ENCODE assay signal across 8 cellular contexts in genomic region chr4:36551697-36552214, GRCh38.
A peak's percentile ranks its signal among the peaks of the same experiment; 100 is the strongest.
DNase-seq lines count a peak whose midpoint lies in the region; ATAC-seq and TF ChIP-seq lines count a peak whose summit lies in the region.

No MANE protein-coding gene starts in this region.

- ATAC-seq in HG02798 (IDR thresholded peaks at IDR 0.05; ENCODE audit: poor library complexity, unreplicated experiment): peak; percentile 94
- ATAC-seq in PC-3: no peak
- peak; percentile 90 for ATAC-seq in stimulated activated effector memory CD8-positive, alpha-beta T cell treated with anti-CD3 and anti-CD28 coated beads, Interleukin-12 subunit alpha, Interleukin-12 subunit beta, amount 100 ng/mL, for 72 hours

- no peaks in the 10 kb centered on the region for H3K9me2 ChIP-seq in PC-3 (replicated peaks; ENCODE audit: low read length)

- H3F3A ChIP-seq in PC-3 (ENCODE audit: low read length, unreplicated experiment): no peaks in the 10 kb centered on the region

- H3K79me2 ChIP-seq in PC-3 (ENCODE audit: low read length): no peaks in the 10 kb centered on the region

- no TSS peak for BruUV-seq in PC-3 (replicated peaks; lab: Mats Ljungman, UMichigan)
- no TSS peak for BruUV-seq in A673 (replicated peaks; lab: Mats Ljungman, UMichigan)

- no peaks in the 10 kb centered on the region for H3K36me3 Mint-ChIP-seq in stimulated activated effector memory CD8-positive, alpha-beta T cell treated with anti-CD3 and anti-CD28 coated beads, Interleukin-12 subunit alpha, Interleukin-12 subunit beta, amount 100 ng/mL, for 72 hours
- no peaks in the 10 kb centered on the region for H3K36me3 Mint-ChIP-seq in HFFc6 (ENCODE audit: low read depth)

- H3K4me1 ChIP-seq in PC-3 (ENCODE audit: insufficient read depth, low read length) (no peaks in the 10 kb centered on the region), A673 (ENCODE audit: insufficient read depth, low read length, poor library complexity, severe bottlenecking) (no peaks in the 10 kb centered on the region)

- H3K27me3 Mint-ChIP-seq in HFFc6 (ENCODE audit: insufficient read depth): no peaks in the 10 kb centered on the region

- CTCF ChIA-PET in PC-3 (lab: Charles Lee): no interaction called here
- CTCF ChIA-PET in A673 (lab: Charles Lee): no interaction called here

- intact Hi-C loops in PC-3 (cut with micrococcal nuclease): no loop called here
- intact Hi-C loops in A673 (cut with micrococcal nuclease; ENCODE audit: unreplicated experiment): no loop called here

- H3K4me1 Mint-ChIP-seq in stimulated activated effector memory CD8-positive, alpha-beta T cell treated with anti-CD3 and anti-CD28 coated beads, Interleukin-12 subunit alpha, Interleukin-12 subunit beta, amount 100 ng/mL, for 72 hours: no peaks in the 10 kb centered on the region
- no peaks in the 10 kb centered on the region for H3K4me1 Mint-ChIP-seq in HFFc6 (ENCODE audit: low read depth)

- POLR2A ChIA-PET in PC-3 (lab: Charles Lee; ENCODE audit: unreplicated experiment): no interaction called here
- POLR2A ChIA-PET in A673 (lab: Charles Lee; ENCODE audit: low non-redundant PET): no interaction called here

- no peak overlapping the region for H3K4me2 ChIP-seq in PC-3 (ENCODE audit: low read length)

- no peak overlapping the region for H3K27ac ChIP-seq in PC-3 (ENCODE audit: low read length)
- no peak overlapping the region for H3K27ac ChIP-seq in A673 (ENCODE audit: low read depth, low read length, poor library complexity, severe bottlenecking)

- H2AFZ ChIP-seq in PC-3 (ENCODE audit: low read length): no peak overlapping the region

- no peak overlapping the region for H3K9ac ChIP-seq in PC-3 (ENCODE audit: low read length)

- TF ChIP-seq CTCF in PC-3 (conservative IDR thresholded peaks at IDR 0.05; ENCODE audit: low read depth, low read length) (no peak), HFFc6 (IDR thresholded peaks at IDR 0.05) (no peak), A673 (conservative IDR thresholded peaks at IDR 0.05; ENCODE audit: low read depth, low read length) (no peak)

- H3K4me3 Mint-ChIP-seq in stimulated activated effector memory CD8-positive, alpha-beta T cell treated with anti-CD3 and anti-CD28 coated beads, Interleukin-12 subunit alpha, Interleukin-12 subunit beta, amount 100 ng/mL, for 72 hours: no peak overlapping the region
- H3K4me3 Mint-ChIP-seq in HFFc6: no peak overlapping the region

- no peaks in the 10 kb centered on the region for H3K27me3 ChIP-seq in PC-3 (ENCODE audit: low read length)
- H3K27me3 ChIP-seq in A673 (replicated peaks; ENCODE audit: insufficient read depth, low read depth, low read length, poor library complexity): no peaks in the 10 kb centered on the region

- no peak overlapping the region for H3K4me3 ChIP-seq in PC-3 (ENCODE audit: low read length)
- no peak overlapping the region for H3K4me3 ChIP-seq in A673 (ENCODE audit: low read depth, low read length, poor library complexity, severe bottlenecking)

- H4K20me1 ChIP-seq in PC-3 (ENCODE audit: low read length): no peaks in the 10 kb centered on the region

- H3K9me3 ChIP-seq in PC-3 (ENCODE audit: low read length) (no peaks in the 10 kb centered on the region), A673 (ENCODE audit: low read depth, low read length, poor library complexity, severe bottlenecking) (no peaks in the 10 kb centered on the region)

- DNase-seq in activated T-cell treated with anti-CD3 and anti-CD28 coated beads for 48 hours (ENCODE audit: low read depth): peak; percentile 6
- DNase-seq in activated T-cell treated with anti-CD3 and anti-CD28 coated beads, Interleukin-2, amount 50 U/mL, for 1 hour: no peak
- peak; percentile 54 for DNase-seq in PC-3
- DNase-seq in stimulated activated effector memory CD8-positive, alpha-beta T cell treated with anti-CD3 and anti-CD28 coated beads, Interleukin-12 subunit alpha, Interleukin-12 subunit beta, amount 100 ng/mL, for 72 hours (ENCODE audit: low spot score in 2 of 2): no peak
- no peak for DNase-seq in HFFc6
- no peak for DNase-seq in A673 (ENCODE audit: low spot score)
- no peak for DNase-seq in SW480 (ENCODE audit: low spot score)

- no peak overlapping the region for H3K27ac Mint-ChIP-seq in stimulated activated effector memory CD8-positive, alpha-beta T cell treated with anti-CD3 and anti-CD28 coated beads, Interleukin-12 subunit alpha, Interleukin-12 subunit beta, amount 100 ng/mL, for 72 hours
- no peak overlapping the region for H3K27ac Mint-ChIP-seq in HFFc6

- no peaks in the 10 kb centered on the region for H3K9me3 Mint-ChIP-seq in stimulated activated effector memory CD8-positive, alpha-beta T cell treated with anti-CD3 and anti-CD28 coated beads, Interleukin-12 subunit alpha, Interleukin-12 subunit beta, amount 100 ng/mL, for 72 hours
- peaks cover 23% of the 10 kb centered on the region for H3K9me3 Mint-ChIP-seq in HFFc6

- H3K36me3 ChIP-seq in PC-3 (ENCODE audit: low read depth, low read length) (no peaks in the 10 kb centered on the region), A673 (ENCODE audit: insufficient read depth, low read length, poor library complexity, severe bottlenecking) (no peaks in the 10 kb centered on the region)

Comparison
In these comparisons a context has a peak if more than half of its experiments do, and no peak if none do; other contexts are left out.
1. DNase-seq: peak in activated T-cell treated with anti-CD3 and anti-CD28 coated beads for 48 hours (single experiment) and PC-3 (single experiment); none in activated T-cell treated with anti-CD3 and anti-CD28 coated beads, Interleukin-2, amount 50 U/mL, for 1 hour (single experiment), stimulated activated effector memory CD8-positive, alpha-beta T cell treated with anti-CD3 and anti-CD28 coated beads, Interleukin-12 subunit alpha, Interleukin-12 subunit beta, amount 100 ng/mL, for 72 hours (0 of 2), HFFc6 (single experiment), A673 (single experiment) and SW480 (single experiment).